1 cellular context compared by ENCODE assay signal in genomic region chr14:88668448-88669116, GRCh38.
TF ChIP-seq lines count a peak whose summit lies in the region.

No MANE protein-coding gene starts in this region.

TF ChIP-seq in GM12878, 131 proteins besides CTCF, POLR2A, EP300 and RAD21 (continued from another document):
- TF ChIP-seq ZBTB4 (CRISPR knock-in tag; IDR thresholded peaks at IDR 0.05) (no peak), RCOR1 (conservative IDR thresholded peaks at IDR 0.05; ENCODE audit: low read depth, low read length) (no peak), ATF2 (IDR thresholded peaks at IDR 0.05; ENCODE audit: low read length) (0 out of 2 replicates have a peak, but pooled peaks have one; percentile 17), EED (IDR thresholded peaks at IDR 0.05; ENCODE audit: low read depth) (peak; percentile 51), ASH2L (IDR thresholded peaks at IDR 0.05; ENCODE audit: borderline replicate concordance, low read depth) (no peak), IRF4 (IDR thresholded peaks at IDR 0.05; ENCODE audit: low read depth, low read length) (peak; percentile 71; the same call in 1 of the 2 replicates), MAX (IDR thresholded peaks at IDR 0.05; ENCODE audit: low read depth, low read length) (no peak), RELB (IDR thresholded peaks at IDR 0.05; ENCODE audit: low read depth) (peak; percentile 81; the same call in 1 of the 2 replicates), NR2F1 (conservative IDR thresholded peaks at IDR 0.05) (no peak), ATF3 (IDR thresholded peaks at IDR 0.05; ENCODE audit: borderline replicate concordance, extremely low read depth, low read depth, low read length) (no peak)
